In genomic region chr5:138653502-138653901, GRCh38 we compare ENCODE assay signal across 8 cellular contexts.
DNase-seq lines count a peak whose midpoint lies in the region; ATAC-seq and TF ChIP-seq lines count a peak whose summit lies in the region.

No MANE protein-coding gene starts in this region.

- no peaks in the 10 kb centered on the region for H3K36me3 Mint-ChIP-seq in natural killer cell

- intact Hi-C loops in natural killer cell (cut with micrococcal nuclease) = no loop called here

- peaks cover 27 to 29% of the 10 kb centered on the region in 2 donors for H3K4me1 Mint-ChIP-seq in natural killer cell

- H3K4me3 Mint-ChIP-seq in natural killer cell = no peak overlapping the region

- H3K27me3 ChIP-seq in GM06990 (replicated peaks; ENCODE audit: control insufficient read depth, insufficient read depth, low read length) = no peaks in the 10 kb centered on the region

- CTCF ChIA-PET in AG04449 (lab: Yijun Ruan, JAX) = interaction anchor here (0.8 to 8.7 kb wide), 3 partner anchors 11 to 232 kb away, joined by 3 to 72 read pairs (median 4); no protein-coding TSS in a partner anchor

- H3K9me3 Mint-ChIP-seq in natural killer cell = no peaks in the 10 kb centered on the region

- H3K36me3 ChIP-seq in GM06990 (ENCODE audit: control insufficient read depth, insufficient read depth, low read length) = no peaks in the 10 kb centered on the region

- no peak for DNase-seq in AG04449 (ENCODE audit: low read depth, low spot score)
- DNase-seq in GM06990 (ENCODE audit: extremely low read depth, insufficient read length) = no peak
- DNase-seq in RKO (ENCODE audit: low spot score) = peak; percentile 18
- peak; percentile 22 for DNase-seq in fibroblast of the aortic adventitia (ENCODE audit: low read depth)
- DNase-seq in natural killer cell = no peak

- TF ChIP-seq CTCF in AG04449 (IDR thresholded peaks at IDR 0.05; ENCODE audit: insufficient read depth, low read length, missing control alignments) (peak; percentile 28), GM06990 (IDR thresholded peaks at IDR 0.05; ENCODE audit: insufficient read depth, low read length, poor library complexity, severe bottlenecking) (peak; percentile 25), fibroblast of the aortic adventitia (IDR thresholded peaks at IDR 0.05; ENCODE audit: insufficient read depth, low read length) (peak; percentile 27), natural killer cell (IDR thresholded peaks at IDR 0.05) (no peak)

- POLR2A ChIA-PET in AG04449 (lab: Yijun Ruan, JAX) = no interaction called here

- peak overlapping the region in 1 of 2 donors; percentile 58 for H3K27ac Mint-ChIP-seq in natural killer cell

- H3K4me3 ChIP-seq in AG04449 (ENCODE audit: low read depth, low read length) (no peak overlapping the region), GM06990 (replicated peaks; ENCODE audit: low read depth, low read length) (no peak overlapping the region), fibroblast of the aortic adventitia (ENCODE audit: low read depth, low read length) (no peak overlapping the region)

- ATAC-seq in natural killer cell (no peak), GM21737 (IDR thresholded peaks at IDR 0.05; ENCODE audit: unreplicated experiment) (no peak), HG02870 (IDR thresholded peaks at IDR 0.05; ENCODE audit: unreplicated experiment) (no peak), HG03469 (IDR thresholded peaks at IDR 0.05; ENCODE audit: unreplicated experiment) (no peak)

- H3K27me3 Mint-ChIP-seq in natural killer cell (ENCODE audit: low read depth in 2 of 2) = peaks cover 70 to 87% of the 10 kb centered on the region in 2 donors

Comparison
In these comparisons a context has a peak if more than half of its experiments do, and no peak if none do; other contexts are left out.
1. DNase-seq: peak in RKO (single experiment) and fibroblast of the aortic adventitia (single experiment); none in AG04449 (single experiment), GM06990 (single experiment) and natural killer cell (single experiment).